In genomic region chr2:106800180-106800579, GRCh38 we compare ENCODE assay signal across 22 cellular contexts.
"Had no signal": no experiment of that assay in that cellular context is flagged by ENCODE, and none has a peak within 500 bp of the region (broad histone marks: within the 10 kb centered on the region; RNA-seq: fewer than 3 reads in every experiment).

No MANE protein-coding gene starts in this region.

- H3K27ac ChIP-seq: SJSA1, SK-N-MC had no signal

- H3K27me3 Mint-ChIP-seq: IgD-negative memory B cell had no signal

- H3K36me3 Mint-ChIP-seq: IgD-negative memory B cell had no signal

- DNase-seq: KBM-7, MV-4-11, NCI-H1048, NCI-H1105, NCI-H1417 treated with DMSO at 0.1 percent for 48 hours, NCI-H187, NCI-H2029, NCI-H2081 treated with DMSO at 0.1 percent for 48 hours, NCI-H2171, NCI-H226, NCI-H446, NCI-H510A, NCI-H524 treated with DMSO at 0.1 percent for 48 hours, NCI-H69, NCI-H774, Right ventricle myocardium superior, RPMI8226, SIG-M5 had no signal

- FAIRE-seq: RCC 7860 had no signal

- H3K4me1 Mint-ChIP-seq: IgD-negative memory B cell had no signal

- H3K9me3 ChIP-seq: SJSA1 had no signal

- H3K4me3 Mint-ChIP-seq: IgD-negative memory B cell had no signal

- H3K4me3 ChIP-seq: SJSA1, SK-N-MC had no signal

- H3K4me1 ChIP-seq: SJSA1 had no signal

- H3K27ac Mint-ChIP-seq: IgD-negative memory B cell had no signal

- H3K36me3 ChIP-seq: SJSA1 had no signal

- H3K27me3 ChIP-seq: SJSA1 had no signal
